19 cellular contexts compared by ENCODE assay signal in genomic region chr1:233357595-233358446, GRCh38. TPM values are rescaled to one million over a fixed set of nuclear protein-coding genes. Genes with fewer than 3 reads are reported as not detected.
DNase-seq lines count a peak whose midpoint lies in the region; TF ChIP-seq lines count a peak whose summit lies in the region.
"Had no signal": no experiment of that assay in that cellular context is flagged by ENCODE, and none has a peak within 500 bp of the region (broad histone marks: within the 10 kb centered on the region; RNA-seq: fewer than 3 reads in every experiment).

No MANE protein-coding gene starts in this region.

- DNase-seq in activated naive CD4-positive, alpha-beta T cell treated with anti-CD3 and anti-CD28 coated beads, Interleukin-2, amount 10 ng/mL, durations not matched to agents 7 days and 5 days: peak; percentile 25
- no peak for DNase-seq in activated naive CD4-positive, alpha-beta T cell (lab: John Stamatoyannopoulos, UW)
- DNase-seq in HT1080 (ENCODE audit: low read depth) (peak; percentile 49), astrocyte of the spinal cord (ENCODE audit: low read depth, low spot score) (peak; percentile 8), COR-L47 (lab: John Stamatoyannopoulos, UW) (no peak), prostate gland (ENCODE audit: low spot score) (no peak), NCI-H1694 (lab: John Stamatoyannopoulos, UW) (no peak)
- DNase-seq in stimulated activated CD8-positive, alpha-beta memory T cell treated with anti-CD3 and anti-CD28 coated beads, Interleukin-15, amount 100 ng/mL, for 48 hours (ENCODE audit: low read depth in 2 of 2): peak; percentile 2
- DNase-seq: amygdala, endodermal cell, GDM1, hippocampal formation, NCI-H1105, NCI-H2171 treated with DMSO at 0.1 percent for 48 hours, NCI-H774, right lobe of liver, T-helper 9 cell had no signal

- WGBS in prostate gland: over 99% methylated on average over 6 of the region's 6 CpGs

- no peaks in the 10 kb centered on the region for H3K36me3 ChIP-seq in prostate gland
- H3K36me3 ChIP-seq: right lobe of liver had no signal

- H3K9me3 ChIP-seq in prostate gland: no peaks in the 10 kb centered on the region
- H3K9me3 ChIP-seq: right lobe of liver had no signal

- H3K36me3 Mint-ChIP-seq in activated naive CD4-positive, alpha-beta T cell treated with anti-CD3 and anti-CD28 coated beads, Interleukin-2, amount 10 ng/mL, durations not matched to agents 7 days and 5 days: no peaks in the 10 kb centered on the region

- H3K4me3 ChIP-seq in astrocyte of the spinal cord (ENCODE audit: low read depth, low read length) (no peak overlapping the region), prostate gland (no peak overlapping the region)
- H3K4me3 ChIP-seq: right lobe of liver, SK-N-MC had no signal

- no peak overlapping the region for H3K27ac ChIP-seq in prostate gland
- H3K27ac ChIP-seq: KMS-11, right lobe of liver, SK-N-MC had no signal

- in situ Hi-C loops in astrocyte of the spinal cord (cut with HindIII; ENCODE audit: low sequenced_read_pairs): no loop called here

- H3K27me3 ChIP-seq in prostate gland (replicated peaks; ENCODE audit: insufficient read depth): no peaks in the 10 kb centered on the region
- H3K27me3 ChIP-seq: right lobe of liver had no signal

- peaks cover 7% of the 10 kb centered on the region for H3K27me3 Mint-ChIP-seq in activated naive CD4-positive, alpha-beta T cell treated with anti-CD3 and anti-CD28 coated beads, Interleukin-2, amount 10 ng/mL, durations not matched to agents 7 days and 5 days

- no peaks in the 10 kb centered on the region for H3K9me3 Mint-ChIP-seq in activated naive CD4-positive, alpha-beta T cell treated with anti-CD3 and anti-CD28 coated beads, Interleukin-2, amount 10 ng/mL, durations not matched to agents 7 days and 5 days
- H3K9me3 Mint-ChIP-seq: endodermal cell had no signal

- H3K27ac Mint-ChIP-seq in activated naive CD4-positive, alpha-beta T cell treated with anti-CD3 and anti-CD28 coated beads, Interleukin-2, amount 10 ng/mL, durations not matched to agents 7 days and 5 days: no peak overlapping the region
- H3K27ac Mint-ChIP-seq: endodermal cell had no signal

- TF ChIP-seq POLR2A in prostate gland (IDR thresholded peaks at IDR 0.05): no peak

- CTCF ChIA-PET in activated naive CD4-positive, alpha-beta T cell treated with anti-CD3 and anti-CD28 coated beads, Interleukin-2, amount 10 ng/mL, durations not matched to agents 7 days and 5 days (lab: Charles Lee): no interaction called here

- H3K4me1 ChIP-seq in prostate gland (replicated peaks): no peaks in the 10 kb centered on the region

- intact Hi-C loops in prostate gland (cut with DNase I): no loop called here

- TF ChIP-seq CTCF in astrocyte of the spinal cord (IDR thresholded peaks at IDR 0.05; ENCODE audit: low read depth, low read length) (no peak), prostate gland (IDR thresholded peaks at IDR 0.05) (no peak)

- no peak overlapping the region for H3K4me3 Mint-ChIP-seq in activated naive CD4-positive, alpha-beta T cell treated with anti-CD3 and anti-CD28 coated beads, Interleukin-2, amount 10 ng/mL, durations not matched to agents 7 days and 5 days
- H3K4me3 Mint-ChIP-seq: endodermal cell had no signal

- H3K4me1 Mint-ChIP-seq in activated naive CD4-positive, alpha-beta T cell treated with anti-CD3 and anti-CD28 coated beads, Interleukin-2, amount 10 ng/mL, durations not matched to agents 7 days and 5 days: peaks cover 12% of the 10 kb centered on the region

RNA-seq across cellular contexts. Expression of gene MAP3K21, which starts 30.3 kb away (rescaled TPM):
- total RNA-seq in HT1080 (2014; rRNA removed; shearing (Covaris generic)): 6.1 and 6.4 TPM in 2 replicates
- polyA plus RNA-seq in HT1080 (2015; cell fraction: cytosol; rRNA removed): 7.3 and 9.1 TPM in 2 replicates
- 12.2 and 13.1 TPM in 2 replicates for polyA plus RNA-seq in HT1080 (2015; cell fraction: nucleus; rRNA removed)
- 10 to 100 TPM in 1 of 2 donors, 1 to 10 TPM in 1; 4.7 to 76.1 TPM for total RNA-seq in prostate gland

Comparison
In these comparisons a context has a peak if more than half of its experiments do, and no peak if none do; other contexts are left out.
1. DNase-seq: peak in activated naive CD4-positive, alpha-beta T cell treated with anti-CD3 and anti-CD28 coated beads, Interleukin-2, amount 10 ng/mL, durations not matched to agents 7 days and 5 days (single experiment), HT1080 (single experiment), astrocyte of the spinal cord (single experiment) and stimulated activated CD8-positive, alpha-beta memory T cell treated with anti-CD3 and anti-CD28 coated beads, Interleukin-15, amount 100 ng/mL, for 48 hours (2 of 2); none in activated naive CD4-positive, alpha-beta T cell (0 of 4), COR-L47 (single experiment), prostate gland (single experiment) and NCI-H1694 (single experiment).